ENCODE assay signal across 12 cellular contexts in the genomic region with DNA sequence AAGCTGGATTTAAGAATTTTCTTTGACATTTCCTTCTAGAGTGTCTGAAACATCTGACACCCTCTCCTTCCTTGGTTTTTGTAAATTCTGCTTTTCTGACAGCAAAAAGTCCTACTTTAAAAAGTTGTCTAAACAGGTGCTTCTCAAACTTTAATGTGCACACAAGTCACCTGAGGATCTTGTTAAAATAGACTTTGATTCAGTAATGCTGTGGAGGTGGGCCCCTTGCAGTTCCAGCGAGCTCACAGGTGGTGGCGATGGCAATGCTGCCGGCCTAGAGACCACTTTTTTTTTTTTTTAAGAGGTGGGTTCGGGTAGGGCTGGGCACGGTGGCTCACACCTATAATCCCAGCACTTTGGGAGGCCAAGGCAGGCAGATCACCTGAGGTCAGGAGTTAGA.
A peak's percentile ranks its signal among the peaks of the same experiment; 100 is the strongest.
DNase-seq lines count a peak whose midpoint lies in the region; ATAC-seq, FAIRE-seq and TF ChIP-seq lines count a peak whose summit lies in the region.
"Had no signal": no experiment of that assay in that cellular context is flagged by ENCODE, and none has a peak within 500 bp of the region (broad histone marks: within the 10 kb centered on the region; RNA-seq: fewer than 3 reads in every experiment).

No MANE protein-coding gene starts in this region.

- FAIRE-seq in GM12878 (lab: Jason Lieb, UNC), result no peak

- CTCF ChIA-PET in GM12878 (lab: Yijun Ruan, JAX), result interaction anchor here (0.6 to 1.9 kb wide), 9 partner anchors 11 to 423 kb away, joined by 3 to 18 read pairs (median 4); no protein-coding TSS in a partner anchor
- CTCF ChIA-PET in activated CD8-positive, alpha-beta memory T cell treated with anti-CD3 and anti-CD28 coated beads, Interleukin-2, amount 10 ng/mL, durations not matched to agents 7 days and 5 days (lab: Charles Lee), result interaction anchor here (1.2 to 2.4 kb wide), 4 partner anchors 11 to 186 kb away, joined by 3 to 10 read pairs (median 8); a partner anchor contains a TSS

- H3K79me2 ChIP-seq in GM12878 (ENCODE audit: control insufficient read depth, insufficient read depth, low read length), result no peaks in the 10 kb centered on the region

- WGBS in GM12878 (ENCODE audit: insufficient coverage, insufficient replicate concordance, low lambda C conversion rate, missing lambda C conversion rate), result 3% methylated on average over 5 of the region's 5 CpGs

- TF ChIP-seq CTCF in GM12878 (IDR thresholded peaks at IDR 0.05 in 2 of 3, conservative IDR thresholded peaks at IDR 0.05 in 1 of 3; ENCODE audit: control insufficient read depth in 2 of 3, extremely low read depth in 1 of 3, insufficient read depth in 1 of 3, low read depth in 3 of 3, low read length in 3 of 3), result peak; percentile 27 to 52 (median 39); a peak in 5 of 6 replicates
- peak in 2 of 3 experiments; percentile 14 to 40 for TF ChIP-seq CTCF in nephron (IDR thresholded peaks at IDR 0.05; ENCODE audit: unreplicated experiment in 3 of 3)
- TF ChIP-seq CTCF in uterus (IDR thresholded peaks at IDR 0.05), result no peak

- H3K36me3 Mint-ChIP-seq in nephron (ENCODE audit: low read depth), result no peaks in the 10 kb centered on the region
- no peaks in the 10 kb centered on the region for H3K36me3 Mint-ChIP-seq in activated CD8-positive, alpha-beta memory T cell treated with anti-CD3 and anti-CD28 coated beads, Interleukin-2, amount 10 ng/mL, durations not matched to agents 7 days and 5 days

- H3K9ac ChIP-seq in GM12878 (ENCODE audit: control insufficient read depth, insufficient read depth, low read length), result no peak overlapping the region
- H3K9ac ChIP-seq: BLaER1 had no signal

- intact Hi-C loops in GM12878 (cut with micrococcal nuclease; ENCODE audit: unreplicated experiment) (loop anchor here (10.0 kb wide), 2 partner anchors 365 to 475 kb away; a partner anchor contains a TSS), uterus (cut with DNase I; ENCODE audit: low total_unique reads) (no loop called here)

- BruUV-seq in GM12878 (replicated peaks; lab: Mats Ljungman, UMichigan), result no TSS peak

- RAD21 ChIA-PET in GM12878 (lab: Charles Lee; ENCODE audit: unreplicated experiment), result interaction anchor here (1.0 to 1.5 kb wide), 4 partner anchors 14 to 190 kb away, joined by 3 to 7 read pairs (median 4); no protein-coding TSS in a partner anchor

- H3K4me1 ChIP-seq in GM12878 (ENCODE audit: control insufficient read depth, insufficient read depth, low read length) (no peaks in the 10 kb centered on the region), uterus (no peaks in the 10 kb centered on the region)
- H3K4me1 ChIP-seq: BLaER1 had no signal

- DNase-seq in NCI-H2171 treated with DMSO at 0.1 percent for 48 hours (lab: John Stamatoyannopoulos, UW), result peak; percentile 1
- DNase-seq in NCI-H2171 (lab: John Stamatoyannopoulos, UW), result no peak
- DNase-seq in GM12878 (ENCODE audit: low read depth, low spot score), result no peak
- DNase-seq in activated CD8-positive, alpha-beta memory T cell treated with anti-CD3 and anti-CD28 coated beads, Interleukin-2, amount 10 ng/mL, durations not matched to agents 7 days and 5 days, result no peak
- no peak for DNase-seq in uterus
- DNase-seq: head of caudate nucleus, NCI-H187 treated with DMSO at 0.1 percent for 48 hours, T1000 had no signal

- SMC1A ChIA-PET in GM12878 (lab: Charles Lee; ENCODE audit: uncharacterized antibody, unreplicated experiment), result interaction anchor here (0.6 to 8.1 kb wide), 8 partner anchors 9 to 262 kb away, joined by 3 to 51 read pairs (median 5); no protein-coding TSS in a partner anchor

- H3K9me3 ChIP-seq in GM12878 (replicated peaks; ENCODE audit: control insufficient read depth, insufficient read depth, low read length), result no peaks in the 10 kb centered on the region
- no peaks in the 10 kb centered on the region for H3K9me3 ChIP-seq in uterus
- H3K9me3 ChIP-seq: BLaER1 had no signal

- TF ChIP-seq EP300 in Ishikawa (IDR thresholded peaks at IDR 0.05; ENCODE audit: borderline replicate concordance), result no peak
- TF ChIP-seq EP300 in GM12878 (IDR thresholded peaks at IDR 0.05; ENCODE audit: borderline replicate concordance in 1 of 2, control insufficient read depth in 1 of 2, low read depth in 2 of 2, low read length in 2 of 2), result no peak

- no peak overlapping the region for H3K27ac ChIP-seq in GM12878 (ENCODE audit: control insufficient read depth, insufficient read depth)
- no peak overlapping the region for H3K27ac ChIP-seq in uterus
- H3K27ac ChIP-seq: BLaER1 had no signal

- H3K27ac Mint-ChIP-seq in nephron, result no peak overlapping the region
- no peak overlapping the region for H3K27ac Mint-ChIP-seq in activated CD8-positive, alpha-beta memory T cell treated with anti-CD3 and anti-CD28 coated beads, Interleukin-2, amount 10 ng/mL, durations not matched to agents 7 days and 5 days

- no peak overlapping the region for H3K4me2 ChIP-seq in GM12878 (ENCODE audit: control insufficient read depth, insufficient read depth)
- H3K4me2 ChIP-seq: BLaER1 had no signal

- ATAC-seq in GM12878, result peak; percentile 73
- ATAC-seq in activated CD8-positive, alpha-beta memory T cell treated with anti-CD3 and anti-CD28 coated beads, Interleukin-2, amount 10 ng/mL, durations not matched to agents 7 days and 5 days, result no peak
- no peak for ATAC-seq in HG02973 (IDR thresholded peaks at IDR 0.05; ENCODE audit: unreplicated experiment)

- peaks cover 12% of the 10 kb centered on the region for H3K27me3 Mint-ChIP-seq in nephron (ENCODE audit: low read depth)
- peaks cover 49% of the 10 kb centered on the region for H3K27me3 Mint-ChIP-seq in activated CD8-positive, alpha-beta memory T cell treated with anti-CD3 and anti-CD28 coated beads, Interleukin-2, amount 10 ng/mL, durations not matched to agents 7 days and 5 days

- H2AFZ ChIP-seq in GM12878 (ENCODE audit: control insufficient read depth, low read depth, low read length), result no peak overlapping the region

- H3K36me3 ChIP-seq in GM12878 (ENCODE audit: control insufficient read depth in 2 of 2, insufficient read depth in 2 of 2, low read length in 1 of 2) (no peaks in the 10 kb centered on the region), uterus (no peaks in the 10 kb centered on the region)
- H3K36me3 ChIP-seq: BLaER1 had no signal

- H3K4me1 Mint-ChIP-seq in nephron, result peaks cover 3% of the 10 kb centered on the region
- H3K4me1 Mint-ChIP-seq in activated CD8-positive, alpha-beta memory T cell treated with anti-CD3 and anti-CD28 coated beads, Interleukin-2, amount 10 ng/mL, durations not matched to agents 7 days and 5 days, result no peaks in the 10 kb centered on the region

- in situ Hi-C loops in GM12878 (cut with MboI), result no loop called here

- POLR2A ChIA-PET in GM12878 (lab: Charles Lee), result interaction anchor here (1.0 kb wide), 1 partner anchor 27 kb away, joined by 4 read pairs; no protein-coding TSS in a partner anchor

- H4K20me1 ChIP-seq in GM12878 (ENCODE audit: control insufficient read depth, insufficient read depth), result no peaks in the 10 kb centered on the region
- H4K20me1 ChIP-seq: BLaER1 had no signal

- TF ChIP-seq RAD21 in Ishikawa (IDR thresholded peaks at IDR 0.05; ENCODE audit: low read depth) (peak; percentile 74), GM12878 (IDR thresholded peaks at IDR 0.05; ENCODE audit: insufficient read depth, low read depth, low read length) (peak; percentile 38)

- H3K4me3 Mint-ChIP-seq in nephron, result no peak overlapping the region
- H3K4me3 Mint-ChIP-seq in activated CD8-positive, alpha-beta memory T cell treated with anti-CD3 and anti-CD28 coated beads, Interleukin-2, amount 10 ng/mL, durations not matched to agents 7 days and 5 days, result no peak overlapping the region

- H3K27me3 ChIP-seq in GM12878 (replicated peaks in 1 of 2; ENCODE audit: control insufficient read depth in 2 of 2, insufficient read depth in 2 of 2, low read length in 1 of 2) (no peaks in the 10 kb centered on the region), uterus (no peaks in the 10 kb centered on the region)
- H3K27me3 ChIP-seq: BLaER1 had no signal

- H3K9me3 Mint-ChIP-seq in nephron, result peaks cover 2% of the 10 kb centered on the region
- H3K9me3 Mint-ChIP-seq in activated CD8-positive, alpha-beta memory T cell treated with anti-CD3 and anti-CD28 coated beads, Interleukin-2, amount 10 ng/mL, durations not matched to agents 7 days and 5 days (ENCODE audit: low read depth), result no peaks in the 10 kb centered on the region

- no peak for TF ChIP-seq POLR2A in GM12878 (IDR thresholded peaks at IDR 0.05; ENCODE audit: low read depth, low read length)
- no peak for TF ChIP-seq POLR2A in uterus (IDR thresholded peaks at IDR 0.05)

- H3K4me3 ChIP-seq in GM12878 (no peak overlapping the region), uterus (no peak overlapping the region)
- H3K4me3 ChIP-seq: BLaER1 had no signal

TF ChIP-seq in Ishikawa, 13 proteins besides CTCF, POLR2A, EP300 and RAD21 (continues in another document):
- no peak for TF ChIP-seq FOXM1 (IDR thresholded peaks at IDR 0.05; ENCODE audit: borderline replicate concordance, low read depth)
- TF ChIP-seq YY1 (IDR thresholded peaks at IDR 0.05; ENCODE audit: low read depth), result no peak
- TF ChIP-seq NFIC (IDR thresholded peaks at IDR 0.05), result no peak
- TF ChIP-seq EGR1 (IDR thresholded peaks at IDR 0.05), result no peak
- no peak for TF ChIP-seq CEBPB (IDR thresholded peaks at IDR 0.05)

TF ChIP-seq in GM12878, 131 proteins besides CTCF, POLR2A, EP300 and RAD21:
- peak; percentile 64; the same call in 1 of the 2 replicates for TF ChIP-seq ZNF384 (IDR thresholded peaks at IDR 0.05; ENCODE audit: borderline replicate concordance, low read depth, low read length)
- no peak for TF ChIP-seq HDAC2 (IDR thresholded peaks at IDR 0.05)
- TF ChIP-seq POLR2AphosphoS5 (IDR thresholded peaks at IDR 0.05; ENCODE audit: low read length), result no peak
- TF ChIP-seq RB1 (IDR thresholded peaks at IDR 0.05; ENCODE audit: borderline replicate concordance), result no peak
- TF ChIP-seq SMC3 (IDR thresholded peaks at IDR 0.05; ENCODE audit: borderline replicate concordance, low read length), result peak; percentile 31
- no peak for TF ChIP-seq YY1 (IDR thresholded peaks at IDR 0.05; ENCODE audit: low read depth, low read length)
- no peak for TF ChIP-seq ZNF622 (IDR thresholded peaks at IDR 0.05)

Comparison
In these comparisons a context has a peak if more than half of its experiments do, and no peak if none do; other contexts are left out.
1. CTCF ChIP-seq: peak in GM12878 (3 of 3) and nephron (2 of 3); none in uterus (0 of 4).